ENCODE assay signal across 8 cellular contexts in the genomic region with DNA sequence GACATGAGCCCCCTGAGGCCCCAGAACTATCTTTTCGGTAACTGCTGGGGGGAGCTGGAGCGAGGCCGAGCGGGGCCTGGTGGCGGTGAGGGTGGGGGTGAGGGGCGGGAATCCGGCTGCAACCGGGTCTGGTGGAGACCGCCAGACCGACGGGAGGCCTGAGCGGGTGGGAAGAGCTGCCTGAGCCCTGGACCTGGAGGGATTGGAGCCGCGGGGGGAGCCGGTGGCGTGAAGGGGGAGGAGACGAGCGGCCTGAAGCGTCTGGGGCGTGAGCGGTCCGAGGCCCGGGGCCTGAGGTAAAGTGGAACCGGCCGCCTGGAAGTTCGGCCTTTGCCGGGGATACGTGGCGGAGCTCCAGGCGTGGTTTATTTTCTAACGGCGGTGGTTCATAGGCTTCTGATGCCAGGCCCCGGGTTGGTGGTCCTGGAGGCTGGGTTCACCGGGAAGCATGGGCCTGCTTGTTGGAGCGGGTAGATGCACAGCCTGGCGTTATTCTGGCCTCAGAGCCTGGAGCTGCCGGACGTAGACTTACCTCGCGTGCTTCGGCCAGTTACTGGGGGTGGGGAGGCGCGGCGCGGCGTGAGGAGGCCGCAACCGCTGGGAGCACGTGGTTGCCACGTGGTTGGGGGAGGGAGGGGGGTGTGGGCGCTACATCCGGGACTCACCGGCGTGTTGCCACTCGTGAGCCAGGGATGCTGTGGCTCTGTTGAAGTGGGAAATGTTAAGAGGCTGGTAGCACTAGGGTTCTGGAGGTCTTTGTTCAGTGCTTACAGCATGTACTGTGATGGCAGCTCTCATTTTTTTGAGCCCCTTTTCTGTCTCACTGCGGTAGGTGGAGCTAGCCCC. TPM values are rescaled to one million over a fixed set of nuclear protein-coding genes. Genes with fewer than 3 reads are reported as not detected.
DNase-seq lines count a peak whose midpoint lies in the region; ATAC-seq, FAIRE-seq and TF ChIP-seq lines count a peak whose summit lies in the region.

No MANE protein-coding gene starts in this region.

- peak overlapping the region; percentile 95 for H3K27ac Mint-ChIP-seq in Calu3 (ENCODE audit: unreplicated experiment)

- H3K27me3 Mint-ChIP-seq in Calu3 (ENCODE audit: unreplicated experiment) = peaks cover 11% of the 10 kb centered on the region

- H3K4me3 Mint-ChIP-seq in Calu3 (ENCODE audit: low read depth, unreplicated experiment) = peak overlapping the region; percentile 90

- H3K9me3 ChIP-seq in HUES48 (ENCODE audit: control insufficient read depth, insufficient read depth, low read length) (no peaks in the 10 kb centered on the region), SJCRH30 (replicated peaks) (no peaks in the 10 kb centered on the region)

- peaks cover 46% of the 10 kb centered on the region for H3K4me1 Mint-ChIP-seq in Calu3 (ENCODE audit: low read depth, unreplicated experiment)

- ATAC-seq in GM21360 (IDR thresholded peaks at IDR 0.05; ENCODE audit: unreplicated experiment) = peak; percentile 33

- no peaks in the 10 kb centered on the region for H3K27me3 ChIP-seq in HUES48 (ENCODE audit: control insufficient read depth, insufficient read depth, low read length)
- H3K27me3 ChIP-seq in SJCRH30 = no peaks in the 10 kb centered on the region

- H3K27ac ChIP-seq in HUES48 (ENCODE audit: low read depth, low read length) = peak overlapping the region; percentile 92
- peak overlapping the region; percentile 88 for H3K27ac ChIP-seq in SJCRH30

- FAIRE-seq in frontal cortex (lab: Jason Lieb, UNC) = no peak

- CTCF ChIA-PET in Calu3 (lab: Charles Lee) = interaction anchor here (0.5 to 0.7 kb wide), 2 partner anchors 17 to 753 kb away, joined by 3 read pairs; no protein-coding TSS in a partner anchor

- H3K36me3 Mint-ChIP-seq in Calu3 (ENCODE audit: insufficient read depth, unreplicated experiment) = peaks cover 66% of the 10 kb centered on the region

- peak overlapping the region; percentile 80 for H3K4me3 ChIP-seq in HUES48 (ENCODE audit: low read depth, low read length)
- H3K4me3 ChIP-seq in SJCRH30 = peak overlapping the region; percentile 87

- peak overlapping the region; percentile 98 for H3K9ac ChIP-seq in HUES48 (ENCODE audit: low read depth, low read length)

- H3K36me3 ChIP-seq in HUES48 (ENCODE audit: control insufficient read depth, insufficient read depth, low read length) (peaks cover 47% of the 10 kb centered on the region), SJCRH30 (peaks cover 47% of the 10 kb centered on the region)

- no TSS peak for BruUV-seq in Calu3 (replicated peaks; lab: Mats Ljungman, UMichigan)

- H3K4me1 ChIP-seq in HUES48 (ENCODE audit: control insufficient read depth, insufficient read depth, low read length) (peaks cover 19% of the 10 kb centered on the region), SJCRH30 (peaks cover 8% of the 10 kb centered on the region; the same call in 1 of the 2 replicates)

- TF ChIP-seq CTCF in Calu3 (IDR thresholded peaks at IDR 0.05; ENCODE audit: unreplicated experiment) = no peak

- intact Hi-C loops in Calu3 (cut with micrococcal nuclease; ENCODE audit: unreplicated experiment) = loop anchor here (5.0 kb wide), 1 partner anchor 606 kb away; a partner anchor contains a TSS

- DNase-seq in Calu3 = peak; percentile 88
- peak; percentile 83 to 86 for DNase-seq in SJCRH30
- DNase-seq in activated naive CD4-positive, alpha-beta T cell (lab: John Stamatoyannopoulos, UW) = peak; percentile 67 to 77 (median 73)
- peak; percentile 66 to 69 for DNase-seq in frontal cortex (ENCODE audit: low spot score in 2 of 2)
- peak in 54 of 56 donors; percentile 31 to 84 (median 71) for DNase-seq in nucleus accumbens (lab: John Stamatoyannopoulos, UW)
- DNase-seq in superior temporal gyrus (ENCODE audit: extremely low spot score) = peak; percentile 72

- no peaks in the 10 kb centered on the region for H3K9me3 Mint-ChIP-seq in Calu3 (ENCODE audit: low read depth, unreplicated experiment)

RNA-seq across cellular contexts. Expression of a gene that starts 0.5 kb away (rescaled TPM):
- 1,708 and 1,863 TPM in 2 replicates for total RNA-seq in Calu3 (2022)
- 3,269 and 3,693 TPM in 2 replicates for total RNA-seq in SJCRH30 (2014; rRNA removed; shearing (Covaris generic))
- total RNA-seq in frontal cortex = 414 TPM

RNA-seq across cellular contexts. Expression of a gene that starts 31.3 kb away (rescaled TPM):
- 0.61 and 0.76 TPM in 2 replicates for total RNA-seq in Calu3 (2022)
- total RNA-seq in SJCRH30 (2014; rRNA removed; shearing (Covaris generic)) = 0.18 TPM in 1 of 2 replicates, not detected in the other
- total RNA-seq in frontal cortex = 0.82 TPM

Comparison
In these comparisons a context has a peak if more than half of its experiments do, and no peak if none do; other contexts are left out.
1. Peak in every context shown above with its lines: DNase-seq, ATAC-seq, H3K4me3 ChIP-seq and H3K27ac ChIP-seq.